Comparison of ENCODE assay signal across 26 cellular contexts in genomic region chr4:45992728-45993127, GRCh38.
DNase-seq lines count a peak whose midpoint lies in the region; ATAC-seq, FAIRE-seq and TF ChIP-seq lines count a peak whose summit lies in the region.
"Had no signal": no experiment of that assay in that cellular context is flagged by ENCODE, and none has a peak within 500 bp of the region (broad histone marks: within the 10 kb centered on the region; RNA-seq: fewer than 3 reads in every experiment).

No MANE protein-coding gene starts in this region.

- TF ChIP-seq CTCF in kidney (IDR thresholded peaks at IDR 0.05; ENCODE audit: borderline replicate concordance, extremely low read depth, insufficient read depth) (no peak), MM.1S (IDR thresholded peaks at IDR 0.05; ENCODE audit: low read length) (no peak)

- H3K4me1 ChIP-seq in kidney (ENCODE audit: control insufficient read depth in 1 of 2, insufficient read depth in 1 of 2, low read depth in 1 of 2, low read length in 2 of 2) (no peaks in the 10 kb centered on the region), small intestine (ENCODE audit: control insufficient read depth in 2 of 2, insufficient read depth in 1 of 2, low read depth in 1 of 2, low read length in 1 of 2) (no peaks in the 10 kb centered on the region), MM.1S (ENCODE audit: low read length) (no peaks in the 10 kb centered on the region)
- H3K4me1 ChIP-seq: BE2C, BLaER1 had no signal

- H3K9ac ChIP-seq in kidney (ENCODE audit: low read length in 2 of 2) (no peak overlapping the region), MM.1S (ENCODE audit: low read length) (no peak overlapping the region)
- H3K9ac ChIP-seq: BLaER1 had no signal

- no peaks in the 10 kb centered on the region for H3K27me3 ChIP-seq in small intestine (ENCODE audit: control insufficient read depth in 2 of 2, insufficient read depth in 2 of 2, low read length in 2 of 2)
- H3K27me3 ChIP-seq in MM.1S (replicated peaks; ENCODE audit: insufficient read depth, low read length), result no peaks in the 10 kb centered on the region
- H3K27me3 ChIP-seq: BE2C, BLaER1 had no signal

- no peak overlapping the region for H3K4me2 ChIP-seq in MM.1S (ENCODE audit: low read depth, low read length)
- H3K4me2 ChIP-seq: BLaER1 had no signal

- H3F3A ChIP-seq in MM.1S (ENCODE audit: insufficient read depth, low read length), result no peaks in the 10 kb centered on the region

- DNase-seq in kidney, result no peak
- DNase-seq in left lobe of liver (ENCODE audit: low spot score), result no peak
- peak; percentile 4 for DNase-seq in small intestine
- DNase-seq in MM.1S, result no peak
- DNase-seq: 8988T; ACHN; BE2C; C1 segment of cervical spinal cord; CD4-positive, alpha-beta memory T cell; CD4-positive, CD25-positive, alpha-beta regulatory T cell; CD8-positive, alpha-beta memory T cell; COR-L47; DMS 273 treated with DMSO at 0.1 percent for 48 hours; DMS153; DMS53; DMS79; DND-41; EL; GDM1 had no signal

- no peaks in the 10 kb centered on the region for H3K36me3 ChIP-seq in kidney (ENCODE audit: control insufficient read depth in 1 of 2, insufficient read depth in 2 of 2, low read length in 2 of 2)
- H3K36me3 ChIP-seq in small intestine (ENCODE audit: control insufficient read depth in 2 of 2, insufficient read depth in 2 of 2, low read length in 2 of 2), result no peaks in the 10 kb centered on the region
- no peaks in the 10 kb centered on the region for H3K36me3 ChIP-seq in MM.1S (replicated peaks; ENCODE audit: insufficient read depth, low read length)
- H3K36me3 ChIP-seq: BE2C, BLaER1 had no signal

- H2AFZ ChIP-seq in MM.1S (ENCODE audit: low read length), result no peak overlapping the region

- H3K9me2 ChIP-seq in MM.1S (replicated peaks; ENCODE audit: insufficient read depth, low read length), result no peaks in the 10 kb centered on the region

- no peaks in the 10 kb centered on the region for H3K9me3 ChIP-seq in kidney (ENCODE audit: control insufficient read depth in 1 of 2, low read length in 2 of 2)
- H3K9me3 ChIP-seq in small intestine (ENCODE audit: control insufficient read depth, low read depth), result no peaks in the 10 kb centered on the region
- H3K9me3 ChIP-seq in MM.1S (replicated peaks; ENCODE audit: insufficient read depth, low read length), result no peaks in the 10 kb centered on the region
- H3K9me3 ChIP-seq: BE2C, BLaER1 had no signal

- H3K27ac ChIP-seq in kidney (ENCODE audit: low read depth in 2 of 2, low read length in 2 of 2) (no peak overlapping the region), small intestine (ENCODE audit: low read depth in 1 of 2, low read length in 1 of 2) (no peak overlapping the region), MM.1S (ENCODE audit: low read length) (no peak overlapping the region)
- H3K27ac ChIP-seq: BLaER1 had no signal

- no peaks in the 10 kb centered on the region for H4K20me1 ChIP-seq in MM.1S (ENCODE audit: insufficient read depth, low read length)
- H4K20me1 ChIP-seq: BLaER1 had no signal

- intact Hi-C loops in kidney (cut with DNase I), result no loop called here

- no peaks in the 10 kb centered on the region for H3K79me2 ChIP-seq in MM.1S (ENCODE audit: low read length)

- FAIRE-seq in kidney (lab: Jason Lieb, UNC) (peak; percentile 15), small intestine (lab: Jason Lieb, UNC) (no peak)
- FAIRE-seq: A204.1, GM12878, GM12892, GM18507 had no signal

- H3K4me3 ChIP-seq in kidney (ENCODE audit: low read length in 2 of 2) (no peak overlapping the region), small intestine (ENCODE audit: low read depth in 1 of 2, low read length in 2 of 2) (no peak overlapping the region), MM.1S (ENCODE audit: low read length) (no peak overlapping the region)
- H3K4me3 ChIP-seq: BLaER1, GM12878 had no signal

- ATAC-seq in left lobe of liver (peak; percentile 100), GM21515 (IDR thresholded peaks at IDR 0.05; ENCODE audit: unreplicated experiment) (no peak), HG03280 (IDR thresholded peaks at IDR 0.05; ENCODE audit: unreplicated experiment) (no peak)
- ATAC-seq: GM12878 had no signal
